In the genomic region with DNA sequence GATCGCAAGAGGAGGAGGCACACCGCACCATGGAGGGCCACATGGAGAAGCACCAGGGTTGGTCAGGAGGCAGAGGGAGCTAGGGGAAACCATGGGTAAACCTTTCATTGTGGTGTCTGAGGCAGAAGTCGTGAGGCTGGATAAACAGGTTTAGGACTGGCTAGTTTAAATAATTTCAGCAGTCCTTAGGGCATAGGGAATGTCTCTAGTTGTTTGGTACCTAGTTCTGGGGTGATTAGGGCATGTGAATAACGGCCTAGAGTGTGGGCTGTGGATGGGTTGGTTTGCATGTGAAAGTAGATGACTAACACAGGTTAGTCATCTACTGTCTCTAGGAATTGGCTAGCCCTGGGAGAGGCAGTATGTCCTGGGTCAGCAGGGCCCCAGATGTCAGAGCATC, we compare ENCODE assay signal across 16 cellular contexts.
DNase-seq lines count a peak whose midpoint lies in the region; ATAC-seq and TF ChIP-seq lines count a peak whose summit lies in the region.
"Had no signal": no experiment of that assay in that cellular context is flagged by ENCODE, and none has a peak within 500 bp of the region (broad histone marks: within the 10 kb centered on the region; RNA-seq: fewer than 3 reads in every experiment).

No MANE protein-coding gene starts in this region.

- H3K4me1 Mint-ChIP-seq in HFFc6 (ENCODE audit: low read depth): no peaks in the 10 kb centered on the region; the same call in 1 of the 2 replicates
- no peaks in the 10 kb centered on the region for H3K4me1 Mint-ChIP-seq in activated T-helper 17 cell treated with anti-CD3 and anti-CD28 coated beads, Interleukin-2, amount 50 U/mL, for 72 hours
- H3K4me1 Mint-ChIP-seq: activated naive CD8-positive, alpha-beta T cell treated with anti-CD3 and anti-CD28 coated beads, Interleukin-2, amount 10 ng/mL, durations not matched to agents 7 days and 5 days had no signal

- CTCF ChIA-PET in BJ (lab: Yijun Ruan, JAX): no interaction called here

- H3K27me3 Mint-ChIP-seq in HFFc6 (ENCODE audit: insufficient read depth): peaks cover 2% of the 10 kb centered on the region; the same call in 1 of the 2 replicates
- H3K27me3 Mint-ChIP-seq in activated T-helper 17 cell treated with anti-CD3 and anti-CD28 coated beads, Interleukin-2, amount 50 U/mL, for 72 hours: peaks cover 41% of the 10 kb centered on the region
- H3K27me3 Mint-ChIP-seq: type B pancreatic cell had no signal

- peak; percentile 9 for DNase-seq in BJ (ENCODE audit: low read depth)
- peak; percentile 6 for DNase-seq in HFFc6
- DNase-seq in iPS-NIHi7 (ENCODE audit: extremely low spot score): peak; percentile 18
- no peak for DNase-seq in stimulated activated CD4-positive, alpha-beta T cell treated with anti-CD3 and anti-CD28 coated beads, Interleukin-1b, Interleukin-23, amount 100 ng/mL, for 48 hours
- DNase-seq in KG1 (lab: John Stamatoyannopoulos, UW): no peak
- DNase-seq: activated naive CD8-positive, alpha-beta T cell treated with anti-CD3 and anti-CD28 coated beads, Interleukin-2, amount 10 ng/mL, durations not matched to agents 7 days and 5 days; cortex of kidney; DMS 273 treated with DMSO at 0.1 percent for 48 hours; Karpas-422; NCI-H2081 treated with DMSO at 0.1 percent for 48 hours; stimulated activated CD8-positive, alpha-beta memory T cell treated with anti-CD3 and anti-CD28 coated beads, Interleukin-4, amount 100 ng/mL, for 48 hours had no signal

- POLR2A ChIA-PET in BJ (lab: Charles Lee): no interaction called here

- no peak overlapping the region for H3K27ac Mint-ChIP-seq in HFFc6
- no peak overlapping the region for H3K27ac Mint-ChIP-seq in activated T-helper 17 cell treated with anti-CD3 and anti-CD28 coated beads, Interleukin-2, amount 50 U/mL, for 72 hours
- H3K27ac Mint-ChIP-seq: activated naive CD8-positive, alpha-beta T cell treated with anti-CD3 and anti-CD28 coated beads, Interleukin-2, amount 10 ng/mL, durations not matched to agents 7 days and 5 days; type B pancreatic cell had no signal

- no peak overlapping the region for H3K4me3 Mint-ChIP-seq in HFFc6
- H3K4me3 Mint-ChIP-seq in activated T-helper 17 cell treated with anti-CD3 and anti-CD28 coated beads, Interleukin-2, amount 50 U/mL, for 72 hours: no peak overlapping the region
- H3K4me3 Mint-ChIP-seq: activated naive CD8-positive, alpha-beta T cell treated with anti-CD3 and anti-CD28 coated beads, Interleukin-2, amount 10 ng/mL, durations not matched to agents 7 days and 5 days; type B pancreatic cell had no signal

- no peaks in the 10 kb centered on the region for H3K36me3 Mint-ChIP-seq in HFFc6 (ENCODE audit: low read depth)
- H3K36me3 Mint-ChIP-seq in activated T-helper 17 cell treated with anti-CD3 and anti-CD28 coated beads, Interleukin-2, amount 50 U/mL, for 72 hours (ENCODE audit: low read depth): no peaks in the 10 kb centered on the region
- H3K36me3 Mint-ChIP-seq: activated naive CD8-positive, alpha-beta T cell treated with anti-CD3 and anti-CD28 coated beads, Interleukin-2, amount 10 ng/mL, durations not matched to agents 7 days and 5 days had no signal

- H3K4me3 ChIP-seq in BJ (ENCODE audit: low read depth, low read length): no peak overlapping the region
- H3K4me3 ChIP-seq: SJSA1 had no signal

- peak; percentile 81 for ATAC-seq in activated T-helper 17 cell treated with anti-CD3 and anti-CD28 coated beads, Interleukin-2, amount 50 U/mL, for 72 hours (replicated peaks)
- ATAC-seq in HG02571 (IDR thresholded peaks at IDR 0.05; ENCODE audit: unreplicated experiment): no peak
- no peak for ATAC-seq in HG03139 (IDR thresholded peaks at IDR 0.05; ENCODE audit: unreplicated experiment)

- H3K9me3 Mint-ChIP-seq in HFFc6: no peaks in the 10 kb centered on the region
- no peaks in the 10 kb centered on the region for H3K9me3 Mint-ChIP-seq in activated T-helper 17 cell treated with anti-CD3 and anti-CD28 coated beads, Interleukin-2, amount 50 U/mL, for 72 hours
- H3K9me3 Mint-ChIP-seq: activated naive CD8-positive, alpha-beta T cell treated with anti-CD3 and anti-CD28 coated beads, Interleukin-2, amount 10 ng/mL, durations not matched to agents 7 days and 5 days had no signal

- TF ChIP-seq CTCF in BJ (IDR thresholded peaks at IDR 0.05; ENCODE audit: insufficient read depth, low read depth, low read length) (no peak), HFFc6 (IDR thresholded peaks at IDR 0.05) (no peak)

- H3K36me3 ChIP-seq in BJ (ENCODE audit: control insufficient read depth, insufficient read depth, low read length): no peaks in the 10 kb centered on the region
- H3K36me3 ChIP-seq: SJSA1 had no signal

- no peaks in the 10 kb centered on the region for H3K27me3 ChIP-seq in BJ (ENCODE audit: control insufficient read depth, insufficient read depth, low read length)
- H3K27me3 ChIP-seq: SJSA1 had no signal

Comparison
In these comparisons a context has a peak if more than half of its experiments do, and no peak if none do; other contexts are left out.
1. DNase-seq: peak in BJ (single experiment), HFFc6 (single experiment) and iPS-NIHi7 (single experiment); none in stimulated activated CD4-positive, alpha-beta T cell treated with anti-CD3 and anti-CD28 coated beads, Interleukin-1b, Interleukin-23, amount 100 ng/mL, for 48 hours (single experiment) and KG1 (single experiment).